In the genomic region with DNA sequence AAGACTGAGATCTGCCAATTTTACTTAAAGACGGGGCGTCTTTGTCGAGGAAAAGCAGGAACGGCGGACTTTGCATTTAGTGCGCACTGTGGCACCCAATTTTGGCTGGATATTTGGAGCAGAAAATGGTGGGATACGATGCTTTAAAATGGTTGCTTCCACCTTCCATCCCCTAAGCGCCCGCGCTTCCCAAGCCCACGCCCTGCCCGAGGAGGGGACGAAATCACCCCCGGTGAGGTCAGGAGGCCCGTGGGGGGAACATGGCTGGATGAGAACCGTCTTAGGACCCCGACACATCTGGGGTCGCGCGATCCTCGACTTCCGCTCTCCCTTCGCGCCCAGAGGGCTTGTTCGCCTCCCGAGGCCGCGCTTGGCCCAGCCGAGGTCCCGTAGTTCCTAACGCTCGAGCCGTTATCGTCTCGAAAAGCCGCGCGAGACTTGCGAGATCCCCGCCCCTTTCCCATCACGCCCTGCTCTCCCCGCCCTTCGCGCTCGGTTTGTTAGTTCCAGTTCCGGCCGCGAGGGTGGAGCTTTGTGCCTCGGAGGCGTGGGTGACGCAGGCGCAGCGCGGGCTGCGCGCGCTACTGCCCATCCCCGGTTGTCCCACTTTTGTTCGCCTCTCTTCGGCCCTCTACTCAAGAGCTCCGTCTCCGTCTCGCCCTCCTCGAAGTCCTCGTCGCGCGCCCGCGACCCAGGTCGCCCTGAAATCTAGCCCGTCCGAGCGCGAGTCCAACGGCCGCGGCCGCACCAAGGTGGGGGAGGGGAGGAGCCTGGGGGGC, we compare ENCODE assay signal across 8 cellular contexts.
DNase-seq lines count a peak whose midpoint lies in the region; ATAC-seq, FAIRE-seq and TF ChIP-seq lines count a peak whose summit lies in the region.

A gene with protein sequence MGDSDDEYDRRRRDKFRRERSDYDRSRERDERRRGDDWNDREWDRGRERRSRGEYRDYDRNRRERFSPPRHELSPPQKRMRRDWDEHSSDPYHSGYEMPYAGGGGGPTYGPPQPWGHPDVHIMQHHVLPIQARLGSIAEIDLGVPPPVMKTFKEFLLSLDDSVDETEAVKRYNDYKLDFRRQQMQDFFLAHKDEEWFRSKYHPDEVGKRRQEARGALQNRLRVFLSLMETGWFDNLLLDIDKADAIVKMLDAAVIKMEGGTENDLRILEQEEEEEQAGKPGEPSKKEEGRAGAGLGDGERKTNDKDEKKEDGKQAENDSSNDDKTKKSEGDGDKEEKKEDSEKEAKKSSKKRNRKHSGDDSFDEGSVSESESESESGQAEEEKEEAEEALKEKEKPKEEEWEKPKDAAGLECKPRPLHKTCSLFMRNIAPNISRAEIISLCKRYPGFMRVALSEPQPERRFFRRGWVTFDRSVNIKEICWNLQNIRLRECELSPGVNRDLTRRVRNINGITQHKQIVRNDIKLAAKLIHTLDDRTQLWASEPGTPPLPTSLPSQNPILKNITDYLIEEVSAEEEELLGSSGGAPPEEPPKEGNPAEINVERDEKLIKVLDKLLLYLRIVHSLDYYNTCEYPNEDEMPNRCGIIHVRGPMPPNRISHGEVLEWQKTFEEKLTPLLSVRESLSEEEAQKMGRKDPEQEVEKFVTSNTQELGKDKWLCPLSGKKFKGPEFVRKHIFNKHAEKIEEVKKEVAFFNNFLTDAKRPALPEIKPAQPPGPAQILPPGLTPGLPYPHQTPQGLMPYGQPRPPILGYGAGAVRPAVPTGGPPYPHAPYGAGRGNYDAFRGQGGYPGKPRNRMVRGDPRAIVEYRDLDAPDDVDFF (plus strand): TSS at position 527 of the 779 bp plus-strand sequence. CDS start 488 bp downstream, outside the sequence.

- no peaks in the 10 kb centered on the region for H3K27me3 Mint-ChIP-seq in central memory CD8-positive, alpha-beta T cell

- no peaks in the 10 kb centered on the region for H3K9me3 Mint-ChIP-seq in central memory CD8-positive, alpha-beta T cell

- DNase-seq in AG09319 (ENCODE audit: extremely low read depth, low read depth) (peak; percentile 94), NCI-H446 (lab: John Stamatoyannopoulos, UW) (peak; percentile 87 to 98)
- peak; percentile 98 for DNase-seq in activated CD4-positive, CD25-positive, alpha-beta regulatory T cell treated with anti-CD3 and anti-CD28 coated beads, Interleukin-2, amount 50 U/mL, for 16 hours (ENCODE audit: low read depth, low spot score)
- peak; percentile 96 to 98 for DNase-seq in central memory CD8-positive, alpha-beta T cell (ENCODE audit: low spot score in 2 of 2)
- DNase-seq in stimulated activated CD4-positive, alpha-beta T cell treated with anti-CD3 and anti-CD28 coated beads, Interleukin-12 subunit alpha, Interleukin-12 subunit beta, amount 100 ng/mL, for 4 hours: peak; percentile 98

- H3K4me3 Mint-ChIP-seq in central memory CD8-positive, alpha-beta T cell: peak within 1 kb of the TSS; percentile 99

- no peak for TF ChIP-seq CTCF in AG09319 (IDR thresholded peaks at IDR 0.05; ENCODE audit: low read depth, low read length)

- H3K27ac Mint-ChIP-seq in central memory CD8-positive, alpha-beta T cell (ENCODE audit: low read depth): peak within 1 kb of the TSS; percentile 98

- H3K36me3 Mint-ChIP-seq in central memory CD8-positive, alpha-beta T cell (ENCODE audit: insufficient read depth): peaks cover 43% of the 10 kb centered on the region

- peak; percentile 92 for ATAC-seq in GM19023 (IDR thresholded peaks at IDR 0.05; ENCODE audit: unreplicated experiment)
- ATAC-seq in HG03280 (IDR thresholded peaks at IDR 0.05; ENCODE audit: unreplicated experiment): peak; percentile 93
- peak; percentile 94 for ATAC-seq in central memory CD8-positive, alpha-beta T cell (replicated peaks; ENCODE audit: extremely low read depth, poor library complexity, severe bottlenecking)

- peaks cover 45% of the 10 kb centered on the region for H3K4me1 Mint-ChIP-seq in central memory CD8-positive, alpha-beta T cell

- peak; percentile 17 for FAIRE-seq in islet of Langerhans (lab: Jason Lieb, UNC)

Comparison
In these comparisons a context has a peak if more than half of its experiments do, and no peak if none do; other contexts are left out.
1. Peak in every context shown above with its lines: DNase-seq and ATAC-seq.